Comparison of ENCODE assay signal across 8 cellular contexts in the genomic region with DNA sequence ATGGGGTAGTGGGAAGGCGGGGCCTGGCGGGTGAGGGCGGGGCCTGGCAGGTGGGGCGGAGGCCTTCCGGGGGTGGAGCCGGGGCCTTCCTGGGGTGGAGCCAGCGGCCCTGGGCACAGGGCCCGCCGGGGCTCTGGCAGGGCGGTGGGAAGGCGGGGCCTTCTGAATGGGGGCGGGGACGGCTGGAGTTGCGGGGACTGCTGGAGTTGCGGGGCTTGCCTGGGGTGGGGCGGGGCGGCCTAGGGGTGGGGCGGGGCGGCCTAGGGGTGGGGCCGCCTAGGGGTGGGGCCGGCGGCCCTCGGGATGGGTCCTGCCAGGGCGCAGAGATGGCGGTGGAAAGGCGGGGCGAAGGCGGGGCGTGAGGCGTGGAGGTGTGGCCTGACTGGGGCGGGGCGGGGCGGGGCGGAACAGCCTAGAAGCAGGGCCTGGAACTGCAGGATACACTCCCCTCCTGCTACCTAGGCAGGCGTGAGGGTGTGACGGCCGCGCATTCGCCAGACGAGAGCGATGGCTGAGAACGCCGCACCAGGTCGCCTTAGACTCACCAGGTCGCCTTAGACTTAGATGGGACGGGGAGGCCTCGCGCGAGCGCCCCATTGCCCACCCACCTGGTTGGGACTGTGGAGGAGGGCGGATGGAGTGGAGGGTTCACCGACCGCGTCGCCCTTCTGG. TPM values are rescaled to one million over a fixed set of nuclear protein-coding genes. Genes with fewer than 3 reads are reported as not detected.
DNase-seq lines count a peak whose midpoint lies in the region; ATAC-seq and TF ChIP-seq lines count a peak whose summit lies in the region.

No MANE protein-coding gene starts in this region.

- peak; percentile 65 to 91 (median 75) for DNase-seq in T-helper 1 cell
- peak in 55 of 56 donors; percentile 51 to 98 (median 85) for DNase-seq in amygdala (lab: John Stamatoyannopoulos, UW)
- peak; percentile 70 for DNase-seq in right atrium auricular region (ENCODE audit: low spot score)
- DNase-seq in gastrocnemius medialis, result peak; percentile 62 to 77
- no peak for DNase-seq in UCSD-AML1 (lab: John Stamatoyannopoulos, UW; ENCODE audit: unreplicated experiment)

- H3K36me3 ChIP-seq in right atrium auricular region (no peaks in the 10 kb centered on the region), gastrocnemius medialis (no peaks in the 10 kb centered on the region)

- H3K4me3 ChIP-seq in right atrium auricular region (peak overlapping the region; percentile 18 to 37), gastrocnemius medialis (peak overlapping the region; percentile 37 to 54 (median 46))

- in situ Hi-C loops in gastrocnemius medialis (cut with MboI; ENCODE audit: low sequenced_read_pairs in 4 of 4), result no loop called here

- ATAC-seq in GM18511 (IDR thresholded peaks at IDR 0.05; ENCODE audit: unreplicated experiment) (peak; percentile 66), HG03066 (IDR thresholded peaks at IDR 0.05; ENCODE audit: low read depth, unreplicated experiment) (peak; percentile 51), gastrocnemius medialis (peak; percentile 84 to 90), GM18517 (IDR thresholded peaks at IDR 0.05; ENCODE audit: unreplicated experiment) (no peak)

- no peaks in the 10 kb centered on the region for H3K9me3 ChIP-seq in right atrium auricular region
- H3K9me3 ChIP-seq in gastrocnemius medialis, result no peaks in the 10 kb centered on the region

- no peaks in the 10 kb centered on the region for H3K27me3 ChIP-seq in right atrium auricular region
- no peaks in the 10 kb centered on the region for H3K27me3 ChIP-seq in gastrocnemius medialis

- TF ChIP-seq POLR2A in gastrocnemius medialis (IDR thresholded peaks at IDR 0.05), result no peak

- H3K4me1 ChIP-seq in right atrium auricular region (peaks cover 0 to 12% of the 10 kb centered on the region in 2 donors), gastrocnemius medialis (peaks cover 5 to 7% of the 10 kb centered on the region in 2 donors)

- intact Hi-C loops in gastrocnemius medialis (cut with DNase I; ENCODE audit: low total_unique reads), result no loop called here

- TF ChIP-seq CTCF in right atrium auricular region (IDR thresholded peaks at IDR 0.05), result no peak
- TF ChIP-seq CTCF in gastrocnemius medialis (IDR thresholded peaks at IDR 0.05 in 4 of 5, conservative IDR thresholded peaks at IDR 0.05 in 1 of 5), result no peak

- H3K27ac ChIP-seq in right atrium auricular region (no peak overlapping the region), gastrocnemius medialis (peak overlapping the region; percentile 13 to 62 (median 48))

RNA-seq across cellular contexts. Expression of gene RRP7A, which starts 19.3 kb away (rescaled TPM):
- 10 to 100 TPM; 12.9 to 19.4 TPM for total RNA-seq in right atrium auricular region
- 10 to 100 TPM; 11.9 to 27.3 (median 15.8) TPM for total RNA-seq in gastrocnemius medialis

RNA-seq across cellular contexts. Expression of gene SERHL2, which starts 53.5 kb away (rescaled TPM):
- total RNA-seq in right atrium auricular region (1 to 10 TPM; 2.4 to 3.9 TPM), gastrocnemius medialis (10 to 100 TPM in 1 of 4 donors, 1 to 10 TPM in 1, under 1 TPM in 1, not detected in 1; 0.84 to 13.4 (median 1.7) TPM)

Comparison
In these comparisons a context has a peak if more than half of its experiments do, and no peak if none do; other contexts are left out.
1. H3K27ac ChIP-seq: peak in gastrocnemius medialis (4 of 4); none in right atrium auricular region (0 of 2).